Comparison of ENCODE assay signal across 21 cellular contexts in the genomic region with DNA sequence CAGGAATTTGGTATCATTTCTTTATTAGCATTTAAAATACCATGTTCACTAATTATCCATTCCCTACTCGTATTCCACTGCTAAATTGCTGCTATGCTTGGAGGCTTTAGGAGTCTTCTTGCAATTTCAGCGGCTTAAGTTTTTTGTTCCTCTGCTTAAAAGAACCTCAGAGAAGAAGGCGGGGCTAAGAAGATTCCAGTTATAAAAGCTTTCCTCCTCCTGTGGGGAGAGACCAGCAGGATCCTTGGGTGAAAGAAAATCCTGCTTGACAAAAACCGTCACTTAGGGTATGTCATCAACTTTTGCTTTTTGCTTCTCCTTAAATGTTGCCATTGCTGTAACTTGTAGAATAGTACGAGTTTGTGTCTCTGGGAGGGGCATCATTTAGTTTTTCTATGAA. TPM values are rescaled to one million over a fixed set of nuclear protein-coding genes. Genes with fewer than 3 reads are reported as not detected.
A peak's percentile ranks its signal among the peaks of the same experiment; 100 is the strongest.
DNase-seq lines count a peak whose midpoint lies in the region; ATAC-seq, FAIRE-seq and TF ChIP-seq lines count a peak whose summit lies in the region.
"Had no signal": no experiment of that assay in that cellular context is flagged by ENCODE, and none has a peak within 500 bp of the region (broad histone marks: within the 10 kb centered on the region; RNA-seq: fewer than 3 reads in every experiment).

A gene (plus strand): TSS at position 228 of the 400 bp plus-strand sequence. CDS start 9,165 bp downstream, outside the sequence.

- H3K36me3 ChIP-seq in H1 (ENCODE audit: control insufficient read depth in 2 of 4, insufficient read depth in 4 of 4, low read length in 3 of 4) (no peaks in the 10 kb centered on the region), prostate gland (no peaks in the 10 kb centered on the region), vagina (no peaks in the 10 kb centered on the region)

- TF ChIP-seq CTCF in H1 (IDR thresholded peaks at IDR 0.05; ENCODE audit: control extremely low read depth in 1 of 3, insufficient read depth in 1 of 3, low read depth in 1 of 3, low read length in 3 of 3) = no peak
- no peak for TF ChIP-seq CTCF in prostate gland (IDR thresholded peaks at IDR 0.05)
- no peak for TF ChIP-seq CTCF in vagina (IDR thresholded peaks at IDR 0.05)

- no peak within 1 kb of the TSS for H3K4ac ChIP-seq in H1 (replicated peaks; ENCODE audit: insufficient read length, low read depth, low read length)

- POLR2A ChIA-PET in H1 (lab: Charles Lee; ENCODE audit: partially characterized antibody) = interaction anchor here (1.3 kb wide), 1 partner anchor 8 kb away, joined by 3 read pairs; no protein-coding TSS in a partner anchor

- H3K79me1 ChIP-seq in H1 (ENCODE audit: low read depth, low read length) = no peaks in the 10 kb centered on the region

- H2BK15ac ChIP-seq in H1 (ENCODE audit: low read length) = no peak within 1 kb of the TSS

- H3K23me2 ChIP-seq in H1 (ENCODE audit: low read depth, low read length) = no peaks in the 10 kb centered on the region

- H3K9me3 ChIP-seq in H1 (ENCODE audit: insufficient read depth in 2 of 2, low read depth in 1 of 2, low read length in 1 of 2) (no peaks in the 10 kb centered on the region), prostate gland (no peaks in the 10 kb centered on the region), vagina (no peaks in the 10 kb centered on the region)

- TF ChIP-seq POLR2A in H1 (IDR thresholded peaks at IDR 0.05; ENCODE audit: control extremely low read depth in 1 of 2, low read depth in 2 of 2, low read length in 2 of 2) (no peak), prostate gland (IDR thresholded peaks at IDR 0.05) (no peak), vagina (IDR thresholded peaks at IDR 0.05) (no peak)

- H3K23ac ChIP-seq in H1 (ENCODE audit: insufficient read length) = no peak within 1 kb of the TSS

- no peak within 1 kb of the TSS for H2BK12ac ChIP-seq in H1 (ENCODE audit: low read depth, low read length)

- no peak within 1 kb of the TSS for H3K14ac ChIP-seq in H1 (ENCODE audit: insufficient read length)

- H3K27ac ChIP-seq in H1 (ENCODE audit: low read depth, low read length) = no peak within 1 kb of the TSS
- H3K27ac ChIP-seq in prostate gland = no peak within 1 kb of the TSS
- H3K27ac ChIP-seq in vagina = no peak within 1 kb of the TSS
- H3K27ac ChIP-seq: GM23248 had no signal

- CTCF ChIA-PET in H1 (lab: Charles Lee; ENCODE audit: partially characterized antibody) = interaction anchor here (0.6 to 2.3 kb wide), 3 partner anchors 9 to 1113 kb away, joined by 3 to 9 read pairs (median 5); no protein-coding TSS in a partner anchor

- no peak within 1 kb of the TSS for H4K91ac ChIP-seq in H1 (replicated peaks; ENCODE audit: insufficient read length, low read length)

- H2BK120ac ChIP-seq in H1 (replicated peaks; ENCODE audit: low read depth, low read length) = no peak within 1 kb of the TSS

- no peaks in the 10 kb centered on the region for H3K27me3 ChIP-seq in H1 (replicated peaks in 1 of 4; ENCODE audit: control insufficient read depth in 3 of 4, extremely low read depth in 1 of 4, insufficient read depth in 3 of 4, low read length in 3 of 4)
- no peaks in the 10 kb centered on the region for H3K27me3 ChIP-seq in prostate gland (replicated peaks; ENCODE audit: insufficient read depth)
- no peaks in the 10 kb centered on the region for H3K27me3 ChIP-seq in vagina

- H3K4me3 ChIP-seq in H1 (ENCODE audit: extremely low read depth in 1 of 4, insufficient read depth in 2 of 4, low read depth in 3 of 4, low read length in 4 of 4) = no peak within 1 kb of the TSS
- H3K4me3 ChIP-seq in prostate gland = peak within 1 kb of the TSS; percentile 24 to 26
- H3K4me3 ChIP-seq in vagina = no peak within 1 kb of the TSS
- H3K4me3 ChIP-seq: GM23248 had no signal

- TF ChIP-seq RAD21 in H1 (IDR thresholded peaks at IDR 0.05 in 1 of 2, conservative IDR thresholded peaks at IDR 0.05 in 1 of 2; ENCODE audit: low read depth in 2 of 2, low read length in 2 of 2) = no peak

- H3K56ac ChIP-seq in H1 (replicated peaks; ENCODE audit: insufficient read length, low read depth, low read length) = no peak within 1 kb of the TSS

- H2BK5ac ChIP-seq in H1 (ENCODE audit: low read depth, low read length) = no peak within 1 kb of the TSS

- no peaks in the 10 kb centered on the region for H4K20me1 ChIP-seq in H1 (replicated peaks in 1 of 2; ENCODE audit: control insufficient read depth in 1 of 2, insufficient read depth in 2 of 2, low read length in 2 of 2)

- no peak within 1 kb of the TSS for H4K5ac ChIP-seq in H1 (ENCODE audit: insufficient read length, low read depth, low read length)

- peak; percentile 63 for FAIRE-seq in H1 (lab: Jason Lieb, UNC)
- FAIRE-seq: GM12892 had no signal

- TF ChIP-seq EP300 in H1 (IDR thresholded peaks at IDR 0.05; ENCODE audit: borderline replicate concordance in 1 of 2, low read depth in 2 of 2, low read length in 2 of 2) = no peak

- H4K8ac ChIP-seq in H1 (ENCODE audit: extremely low read depth, insufficient read depth, low read length) = no peak within 1 kb of the TSS

- no peak within 1 kb of the TSS for H2AFZ ChIP-seq in H1 (ENCODE audit: low read length)
- H2AFZ ChIP-seq: GM23248 had no signal

- no peaks in the 10 kb centered on the region for H3K79me2 ChIP-seq in H1 (ENCODE audit: control insufficient read depth in 1 of 2, insufficient read depth in 2 of 2, low read length in 2 of 2)

- H2AK5ac ChIP-seq in H1 (ENCODE audit: low read depth, low read length) = no peak within 1 kb of the TSS

- intact Hi-C loops in prostate gland (cut with DNase I) (no loop called here), left ventricle myocardium superior (cut with micrococcal nuclease) (no loop called here), vagina (cut with DNase I) (no loop called here)

- DNase-seq in NCI-H2227 treated with DMSO at 0.1 percent for 48 hours (lab: John Stamatoyannopoulos, UW) = peak; percentile 4
- no peak for DNase-seq in NCI-H2227 (lab: John Stamatoyannopoulos, UW; ENCODE audit: unreplicated experiment)
- no peak for DNase-seq in RPMI7951 (ENCODE audit: low read depth)
- DNase-seq in H1 (ENCODE audit: low read depth in 1 of 2, low spot score in 2 of 2) = no peak
- DNase-seq in prostate gland (ENCODE audit: low spot score) = no peak
- no peak for DNase-seq in left ventricle myocardium superior
- no peak for DNase-seq in vagina (ENCODE audit: extremely low spot score in 2 of 2)
- DNase-seq in NCI-H1105 treated with DMSO at 0.1 percent for 48 hours (lab: John Stamatoyannopoulos, UW) = no peak
- DNase-seq: 8988T; AML-193; C1 segment of cervical spinal cord; CD8-positive, alpha-beta T cell; DND-41; GM23248; KBM-7; NCI-H1092 treated with DMSO at 0.1 percent for 48 hours; NCI-H2081; NK-92 treated with Interleukin-12 subunit alpha and Interleukin-12 subunit beta, amount 100 ng/mL, for 24 hours; T-helper 1 cell had no signal

- no peak within 1 kb of the TSS for H2BK20ac ChIP-seq in H1 (ENCODE audit: low read length)

- peak within 1 kb of the TSS; percentile 16 to 53; a peak in 2 of 4 replicates for H3K4me2 ChIP-seq in H1 (ENCODE audit: insufficient read depth in 1 of 2, low read depth in 2 of 2, low read length in 2 of 2)

- no peak for ATAC-seq in left ventricle myocardium superior
- ATAC-seq: CD8-positive, alpha-beta T cell had no signal

- no peak within 1 kb of the TSS for H3K9ac ChIP-seq in H1 (replicated peaks in 1 of 4; ENCODE audit: extremely low read depth in 1 of 4, low read depth in 3 of 4, low read length in 3 of 4)
- H3K9ac ChIP-seq: GM23248 had no signal

- peaks cover 0 to 3% (median 1%) of the 10 kb centered on the region in 4 experiments; a peak in 2 of 7 replicates for H3K4me1 ChIP-seq in H1 (replicated peaks in 1 of 4; ENCODE audit: control insufficient read depth in 3 of 4, insufficient read depth in 4 of 4, low read length in 3 of 4)
- no peaks in the 10 kb centered on the region for H3K4me1 ChIP-seq in prostate gland (replicated peaks)
- no peaks in the 10 kb centered on the region for H3K4me1 ChIP-seq in vagina

- H3K18ac ChIP-seq in H1 (ENCODE audit: extremely low read depth, low read length) = no peak within 1 kb of the TSS; the same call in 1 of the 2 replicates

- WGBS in H1 (ENCODE audit: extremely low coverage in 1 of 2, insufficient coverage in 1 of 2, insufficient read length in 1 of 2, insufficient replicate concordance in 2 of 2, low coverage in 1 of 2, low lambda C conversion rate in 2 of 2, missing lambda C conversion rate in 1 of 2), 2 experiments = 34% methylated on average over 5 of the region's 5 CpGs; no CpG with 5 or more reads in 1 of the 2 experiments
- WGBS in prostate gland = 19% methylated on average over 5 of the region's 5 CpGs

TF ChIP-seq in H1, 55 proteins besides CTCF, POLR2A, EP300 and RAD21 (continues in another document):
- TF ChIP-seq, protein P1, sequence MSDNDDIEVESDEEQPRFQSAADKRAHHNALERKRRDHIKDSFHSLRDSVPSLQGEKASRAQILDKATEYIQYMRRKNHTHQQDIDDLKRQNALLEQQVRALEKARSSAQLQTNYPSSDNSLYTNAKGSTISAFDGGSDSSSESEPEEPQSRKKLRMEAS (IDR thresholded peaks at IDR 0.05) = no peak
- TF ChIP-seq TEAD4 (IDR thresholded peaks at IDR 0.05; ENCODE audit: low read depth, low read length) (no peak), SIN3A (conservative IDR thresholded peaks at IDR 0.05 in 1 of 2, IDR thresholded peaks at IDR 0.05 in 1 of 2; ENCODE audit: low read depth in 1 of 2, low read length in 2 of 2) (no peak), EGR1 (IDR thresholded peaks at IDR 0.05; ENCODE audit: borderline replicate concordance, low read depth, low read length) (no peak), MAFK (IDR thresholded peaks at IDR 0.05; ENCODE audit: low read depth, low read length) (no peak), GTF2F1 (IDR thresholded peaks at IDR 0.05; ENCODE audit: borderline replicate concordance, low read depth, low read length) (no peak), YY1 (IDR thresholded peaks at IDR 0.05; ENCODE audit: low read depth, low read length) (no peak), RFX5 (IDR thresholded peaks at IDR 0.05; ENCODE audit: borderline replicate concordance, low read depth, low read length) (no peak), HDAC6 (IDR thresholded peaks at IDR 0.05; ENCODE audit: low read depth, low read length) (no peak), POU5F1 (IDR thresholded peaks at IDR 0.05; ENCODE audit: low read depth, low read length) (no peak)

RNA-seq across cellular contexts. Expression of the gene that starts here (rescaled TPM):
- total RNA-seq in RPMI7951 (2014; rRNA removed; shearing (Covaris generic)) = 13.6 and 19.9 TPM in 2 replicates
- 0.54 TPM in 1 of 2 replicates, not detected in the other for total RNA-seq in H1 (2021; fragmentation: NEBNext Ultra II Directional; extraction: Animal tissue kit (Norgen Biotek cat#: 25700))
- 0.18 and 0.44 TPM in 2 replicates for polyA plus RNA-seq in H1 (2011; rRNA removed)
- polyA plus RNA-seq in H1 (2011; cell fraction: cytosol; rRNA removed) = 0.22 TPM
- polyA plus RNA-seq in H1 (2011; cell fraction: nucleus; rRNA removed) = not detected
- polyA plus RNA-seq in H1 (2012, experiment 1 of 2) = 0.07 to 1.00 TPM (median 0.38 TPM) in 3 of 4 replicates, not detected in the other
- not detected for polyA plus RNA-seq in H1 (2012, experiment 2 of 2)
- polyA plus RNA-seq in H1 (2013, experiment 1 of 2) = 0.10 TPM
- polyA plus RNA-seq in H1 (2013, experiment 2 of 2) = 0.07 TPM
- 0.80 and 0.98 TPM in 2 replicates for polyA minus RNA-seq in H1 (2011; rRNA and poly(A)+ RNA removed)
- not detected for polyA minus RNA-seq in H1 (2011; cell fraction: cytosol; rRNA and poly(A)+ RNA removed)
- 0.80 TPM for polyA minus RNA-seq in H1 (2011; cell fraction: nucleus; rRNA and poly(A)+ RNA removed)
- total RNA-seq in prostate gland (10 to 100 TPM; 71.1 to 71.3 TPM), left ventricle myocardium superior (not detected), vagina (not detected)
- total RNA-seq: CD8-positive, alpha-beta T cell; GM23248; NCI-H460 had no signal
- polyA plus RNA-seq: GM23248 had no signal

Comparison
In these comparisons a context has a peak if more than half of its experiments do, and no peak if none do; other contexts are left out.
1. H3K4me3 ChIP-seq: peak in prostate gland (2 of 2); none in H1 (0 of 4) and vagina (0 of 2).